In the genomic region with DNA sequence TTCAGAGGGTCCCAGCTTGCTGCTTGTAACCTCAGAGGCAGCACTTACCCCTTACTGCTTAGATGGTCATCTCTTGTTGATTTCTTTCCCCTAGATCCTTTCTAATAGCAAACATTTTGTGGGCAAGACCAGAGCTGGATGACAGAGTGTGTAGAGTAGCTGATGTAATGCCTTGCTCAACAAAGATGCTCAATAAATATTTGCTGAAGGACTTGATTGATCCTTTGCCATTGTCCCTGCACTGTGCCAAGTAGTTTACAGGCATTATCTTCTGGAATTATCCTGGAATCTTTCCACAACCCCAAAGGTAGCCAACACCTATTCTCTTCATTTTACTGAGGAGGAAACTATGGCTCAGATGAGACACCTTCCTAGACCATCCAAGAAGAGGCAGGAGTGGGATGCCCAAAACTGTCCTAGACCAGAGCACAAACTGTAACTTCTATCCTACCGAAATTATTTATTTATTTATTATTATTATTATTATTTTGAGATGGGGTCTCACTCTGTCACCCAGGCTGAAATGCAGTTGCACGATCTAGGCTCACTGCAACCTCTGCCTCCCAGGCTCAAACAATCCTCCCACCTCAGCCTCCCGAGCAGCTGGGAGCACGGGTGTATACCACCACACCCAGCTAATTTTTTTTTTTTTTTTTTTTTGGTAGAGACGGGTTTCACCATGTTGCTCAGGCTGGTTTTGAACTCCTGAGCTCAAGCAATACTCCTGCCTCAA, we compare ENCODE assay signal across 15 cellular contexts. TPM values are rescaled to one million over a fixed set of nuclear protein-coding genes. Genes with fewer than 3 reads are reported as not detected.
DNase-seq lines count a peak whose midpoint lies in the region; ATAC-seq, FAIRE-seq and TF ChIP-seq lines count a peak whose summit lies in the region.
"Had no signal": no experiment of that assay in that cellular context is flagged by ENCODE, and none has a peak within 500 bp of the region (broad histone marks: within the 10 kb centered on the region; RNA-seq: fewer than 3 reads in every experiment).

No MANE protein-coding gene starts in this region.

- H3K27ac Mint-ChIP-seq in WTC11 (peak overlapping the region; percentile 28), type B pancreatic cell (peak overlapping the region; percentile 39)

- H3K9ac ChIP-seq in keratinocyte (ENCODE audit: control insufficient read depth, extremely low read depth, insufficient read depth, low read length) = no peak overlapping the region

- H3K9me3 Mint-ChIP-seq in WTC11 = no peaks in the 10 kb centered on the region
- no peaks in the 10 kb centered on the region for H3K9me3 Mint-ChIP-seq in type B pancreatic cell
- H3K9me3 Mint-ChIP-seq: activated CD4-positive, alpha-beta T cell treated with anti-CD3 and anti-CD28 coated beads, Interleukin-2, amount 10 ng/mL, durations not matched to agents 7 days and 5 days had no signal

- TF ChIP-seq CTCF in cardiac muscle cell (IDR thresholded peaks at IDR 0.05; ENCODE audit: low read depth, low read length) = no peak
- TF ChIP-seq CTCF in heart right ventricle (IDR thresholded peaks at IDR 0.05) = no peak
- TF ChIP-seq CTCF in WTC11 (IDR thresholded peaks at IDR 0.05) = no peak
- no peak for TF ChIP-seq CTCF in keratinocyte (optimal IDR thresholded peaks at IDR 0.05 in 1 of 3, IDR thresholded peaks at IDR 0.05 in 1 of 3, conservative IDR thresholded peaks at IDR 0.05 in 1 of 3; ENCODE audit: extremely low read depth in 1 of 3, insufficient read depth in 2 of 3, low read length in 3 of 3)
- TF ChIP-seq CTCF in type B pancreatic cell (conservative IDR thresholded peaks at IDR 0.05) = no peak

- dilution Hi-C loops in keratinocyte (cut with MboI; ENCODE audit: extremely low pct_ligation_motif_present, low sequenced_read_pairs) = no loop called here

- H3K79me2 ChIP-seq in keratinocyte (ENCODE audit: control insufficient read depth, insufficient read depth, low read length) = peaks cover 21% of the 10 kb centered on the region

- 88 to 89% methylated on average over 5 of the region's 5 CpGs for WGBS in heart right ventricle, 2 donors

- H3K36me3 ChIP-seq in cardiac muscle cell (peaks cover 27% of the 10 kb centered on the region), heart right ventricle (peaks cover 0 to 67% (median 14%) of the 10 kb centered on the region in 9 donors), keratinocyte (ENCODE audit: control insufficient read depth in 2 of 2, extremely low read depth in 1 of 2, insufficient read depth in 2 of 2, low read length in 2 of 2) (peaks cover 16 to 26% of the 10 kb centered on the region in 2 experiments)

- H3K4me3 ChIP-seq in cardiac muscle cell (peak overlapping the region; percentile 38), heart right ventricle (no peak overlapping the region), keratinocyte (ENCODE audit: control insufficient read depth in 2 of 3, extremely low read depth in 1 of 3, insufficient read depth in 2 of 3, low read depth in 1 of 3, low read length in 3 of 3) (peak overlapping the region in 1 of 3 experiments; percentile 71)

- no peaks in the 10 kb centered on the region for H3K9me1 ChIP-seq in keratinocyte (ENCODE audit: control insufficient read depth, extremely low read depth, insufficient read depth, low read length)

- H3K27ac ChIP-seq in cardiac muscle cell (no peak overlapping the region), heart right ventricle (peak overlapping the region in 2 of 10 donors; percentile 89 to 92), keratinocyte (ENCODE audit: control insufficient read depth, insufficient read depth, low read length) (no peak overlapping the region)

- POLR2A ChIA-PET in WTC11 (lab: Charles Lee) = interaction anchor here (0.6 kb wide), 1 partner anchor 17 kb away, joined by 5 read pairs; no protein-coding TSS in a partner anchor

- H3K4me1 Mint-ChIP-seq in WTC11 (peaks cover 17% of the 10 kb centered on the region), type B pancreatic cell (ENCODE audit: unreplicated experiment) (peaks cover 18% of the 10 kb centered on the region)

- peak overlapping the region; percentile 87 for H3K4me2 ChIP-seq in keratinocyte (ENCODE audit: control insufficient read depth, extremely low read depth, insufficient read depth, low read depth, low read length)

- no peak overlapping the region for H2AFZ ChIP-seq in keratinocyte (ENCODE audit: control insufficient read depth, low read length)

- intact Hi-C loops in heart right ventricle (cut with DNase I) = loop anchor here in 5 of 10 donors (2.0 to 10.0 kb wide), 4 partner anchors 47 to 55 kb away; no protein-coding TSS in a partner anchor

- H4K20me1 ChIP-seq in keratinocyte (ENCODE audit: control insufficient read depth, extremely low read depth, insufficient read depth, low read length) = no peaks in the 10 kb centered on the region

- no peak overlapping the region for H3K4me3 Mint-ChIP-seq in WTC11
- peak overlapping the region; percentile 97 for H3K4me3 Mint-ChIP-seq in type B pancreatic cell

- no peak for FAIRE-seq in keratinocyte (lab: Jason Lieb, UNC)
- FAIRE-seq: GM12892, HTR-8/SVneo had no signal

- peaks cover 20% of the 10 kb centered on the region for H3K36me3 Mint-ChIP-seq in WTC11
- H3K36me3 Mint-ChIP-seq in type B pancreatic cell = peaks cover 7% of the 10 kb centered on the region

- H3K27me3 Mint-ChIP-seq in WTC11 (ENCODE audit: low read depth) (no peaks in the 10 kb centered on the region), type B pancreatic cell (no peaks in the 10 kb centered on the region)
- H3K27me3 Mint-ChIP-seq: activated CD4-positive, alpha-beta T cell treated with anti-CD3 and anti-CD28 coated beads, Interleukin-2, amount 10 ng/mL, durations not matched to agents 7 days and 5 days had no signal

- H3K4me1 ChIP-seq in cardiac muscle cell (ENCODE audit: low read depth) (peaks cover 11% of the 10 kb centered on the region), heart right ventricle (peaks cover 4 to 37% (median 18%) of the 10 kb centered on the region in 9 donors), keratinocyte (ENCODE audit: control insufficient read depth, extremely low read depth, insufficient read depth, low read length) (peaks cover 17% of the 10 kb centered on the region)

- DNase-seq in cardiac muscle cell (ENCODE audit: low read depth in 1 of 2, low spot score in 1 of 2) (no peak), heart right ventricle (no peak), WTC11 (ENCODE audit: low spot score) (no peak), keratinocyte (ENCODE audit: low read depth, low spot score) (no peak), type B pancreatic cell (ENCODE audit: extremely low spot score, unreplicated experiment) (no peak), pons (ENCODE audit: low spot score) (no peak), COR-L47 (lab: John Stamatoyannopoulos, UW) (no peak)
- DNase-seq: activated CD4-positive, alpha-beta T cell treated with anti-CD3 and anti-CD28 coated beads, Interleukin-2, amount 10 ng/mL, durations not matched to agents 7 days and 5 days; NCI-H2081; RPMI8226 had no signal

- CTCF ChIA-PET in WTC11 (lab: Charles Lee) = interaction anchor here (0.5 to 2.0 kb wide), 3 partner anchors 68 to 273 kb away, joined by 3 to 6 read pairs (median 6); no protein-coding TSS in a partner anchor

- H3K9me3 ChIP-seq in cardiac muscle cell (ENCODE audit: low read depth) = no peaks in the 10 kb centered on the region
- no peaks in the 10 kb centered on the region for H3K9me3 ChIP-seq in heart right ventricle
- no peaks in the 10 kb centered on the region for H3K9me3 ChIP-seq in keratinocyte (ENCODE audit: control insufficient read depth, low read depth, low read length)
- H3K9me3 ChIP-seq: ascending aorta, vagina had no signal

- H3K27me3 ChIP-seq in cardiac muscle cell (no peaks in the 10 kb centered on the region), heart right ventricle (no peaks in the 10 kb centered on the region), keratinocyte (ENCODE audit: control insufficient read depth, extremely low read depth, insufficient read depth, low read length) (no peaks in the 10 kb centered on the region)
- H3K27me3 ChIP-seq: ascending aorta, vagina had no signal

- ATAC-seq in heart right ventricle = no peak
- ATAC-seq in WTC11 = no peak
- no peak for ATAC-seq in GM18873 (IDR thresholded peaks at IDR 0.05; ENCODE audit: low FRiP score, unreplicated experiment)

TF ChIP-seq in WTC11, 78 proteins besides CTCF, POLR2A, EP300 and RAD21 (continues in another document):
- peak; percentile 70 for TF ChIP-seq GABPB1 (CRISPR knock-in tag; IDR thresholded peaks at IDR 0.05)

RNA-seq across cellular contexts. Expression of a gene that starts 1.4 kb away (rescaled TPM):
- total RNA-seq in cardiac muscle cell (89.4 and 133 TPM in 2 replicates), heart right ventricle (10 to 100 TPM; 27.7 to 50.7 (median 43.8) TPM), WTC11 (2021) (22.0 to 28.7 TPM (median 27.4 TPM) in 3 replicates), type B pancreatic cell (ENCODE audit: low replicate concordance) (38.1 and 39.0 TPM in 2 replicates)
- polyA plus RNA-seq in cardiac muscle cell (130 and 174 TPM in 2 replicates), heart right ventricle (10 to 100 TPM; 38.5 to 41.3 TPM), keratinocyte (29.4 to 38.6 TPM (median 30.6 TPM) in 3 replicates)
- 8.1 TPM for polyA plus RNA-seq in keratinocyte (2011; ENCODE audit: low read depth)
- polyA plus RNA-seq in keratinocyte (2011; cell fraction: cytosol; rRNA removed) = 21.3 and 28.5 TPM in 2 replicates
- 25.5 and 26.0 TPM in 2 replicates for polyA plus RNA-seq in keratinocyte (2011; cell fraction: nucleus; rRNA removed)
- polyA plus RNA-seq in keratinocyte (2012; ENCODE audit: low replicate concordance) = 23.7 and 51.0 TPM in 2 replicates
- 22.8 to 27.4 TPM (median 23.3 TPM) in 3 replicates for polyA minus RNA-seq in keratinocyte
- 33.8 TPM for polyA minus RNA-seq in keratinocyte (2011; cell fraction: cytosol; rRNA and poly(A)+ RNA removed)
- polyA minus RNA-seq in keratinocyte (2011; cell fraction: nucleus; rRNA and poly(A)+ RNA removed) = 6.0 and 12.6 TPM in 2 replicates

RNA-seq across cellular contexts. Expression of a gene that starts 1.7 kb away (rescaled TPM):
- total RNA-seq in cardiac muscle cell (56.1 and 83.3 TPM in 2 replicates), heart right ventricle (10 to 100 TPM in 3 of 10 donors, 1 to 10 TPM in 7; 7.9 to 12.0 (median 9.2) TPM), WTC11 (2021) (13.2 to 15.3 TPM (median 13.9 TPM) in 3 replicates), type B pancreatic cell (ENCODE audit: low replicate concordance) (27.0 and 28.1 TPM in 2 replicates)
- polyA plus RNA-seq in cardiac muscle cell (22.6 and 29.0 TPM in 2 replicates), heart right ventricle (10 to 100 TPM; 11.2 to 18.1 TPM), keratinocyte (26.7 to 29.5 TPM (median 29.3 TPM) in 3 replicates)
- 9.9 TPM for polyA plus RNA-seq in keratinocyte (2011; ENCODE audit: low read depth)
- 18.4 and 30.6 TPM in 2 replicates for polyA plus RNA-seq in keratinocyte (2011; cell fraction: cytosol; rRNA removed)
- 28.6 and 31.8 TPM in 2 replicates for polyA plus RNA-seq in keratinocyte (2011; cell fraction: nucleus; rRNA removed)
- polyA plus RNA-seq in keratinocyte (2012; ENCODE audit: low replicate concordance) = 21.9 and 36.7 TPM in 2 replicates
- 19.1 to 47.1 TPM (median 20.8 TPM) in 3 replicates for polyA minus RNA-seq in keratinocyte
- polyA minus RNA-seq in keratinocyte (2011; cell fraction: cytosol; rRNA and poly(A)+ RNA removed) = 20.7 TPM
- 11.9 and 12.3 TPM in 2 replicates for polyA minus RNA-seq in keratinocyte (2011; cell fraction: nucleus; rRNA and poly(A)+ RNA removed)
